14 cellular contexts compared by ENCODE assay signal in genomic region chr13:95155504-95155903, GRCh38.
"Had no signal": no experiment of that assay in that cellular context is flagged by ENCODE, and none has a peak within 500 bp of the region (broad histone marks: within the 10 kb centered on the region; RNA-seq: fewer than 3 reads in every experiment).

No MANE protein-coding gene starts in this region.

- H3K4me3 ChIP-seq: lung, pancreas, upper lobe of left lung had no signal

- H3K36me3 ChIP-seq: pancreas had no signal

- H3K27me3 Mint-ChIP-seq: brain; central memory CD8-positive, alpha-beta T cell; effector memory CD8-positive, alpha-beta T cell had no signal

- H3K9me3 Mint-ChIP-seq: activated naive CD4-positive, alpha-beta T cell treated with anti-CD3 and anti-CD28 coated beads, Interleukin-2, amount 50 U/mL, for 72 hours; brain; central memory CD8-positive, alpha-beta T cell; effector memory CD8-positive, alpha-beta T cell had no signal

- H3K27me3 ChIP-seq: pancreas, upper lobe of left lung had no signal

- H3K36me3 Mint-ChIP-seq: brain had no signal

- H3K4me3 Mint-ChIP-seq: brain; central memory CD8-positive, alpha-beta T cell; effector memory CD8-positive, alpha-beta T cell had no signal

- DNase-seq: activated CD4-positive, alpha-beta T cell treated with anti-CD3 and anti-CD28 coated beads, Interleukin-2, amount 50 U/mL, for 4 hours; activated T-cell treated with anti-CD3 and anti-CD28 coated beads, Interleukin-2, amount 50 U/mL, for 1 hour; effector memory CD8-positive, alpha-beta T cell; erythroblast; hypothalamus; midbrain; pancreas; stimulated activated CD4-positive, alpha-beta T cell treated with anti-CD3 and anti-CD28 coated beads, Interleukin-2, amount 100 ng/mL, for 48 hours; stimulated activated naive CD4-positive, alpha-beta T cell treated with Interleukin-2 at 50 U/mL for 16 hours; upper lobe of left lung had no signal

- ATAC-seq: activated naive CD4-positive, alpha-beta T cell treated with anti-CD3 and anti-CD28 coated beads, Interleukin-2, amount 50 U/mL, for 72 hours; effector memory CD8-positive, alpha-beta T cell had no signal

- H3K27ac ChIP-seq: pancreas, upper lobe of left lung had no signal

- H3K27ac Mint-ChIP-seq: activated naive CD4-positive, alpha-beta T cell treated with anti-CD3 and anti-CD28 coated beads, Interleukin-2, amount 50 U/mL, for 72 hours; brain; effector memory CD8-positive, alpha-beta T cell had no signal

- H3K9me3 ChIP-seq: pancreas, upper lobe of left lung had no signal

- H3K4me1 Mint-ChIP-seq: central memory CD8-positive, alpha-beta T cell had no signal
